Comparison of ENCODE assay signal across 7 cellular contexts in genomic region chr1:88935522-88936222, GRCh38. TPM values are rescaled to one million over a fixed set of nuclear protein-coding genes. Genes with fewer than 3 reads are reported as not detected.
A peak's percentile ranks its signal among the peaks of the same experiment; 100 is the strongest.
DNase-seq lines count a peak whose midpoint lies in the region; ATAC-seq and TF ChIP-seq lines count a peak whose summit lies in the region.

No MANE protein-coding gene starts in this region.

- DNase-seq in EL, result peak; percentile 37
- DNase-seq in PC-3, result peak; percentile 51
- DNase-seq in endothelial cell (ENCODE audit: low spot score), result peak; percentile 15
- DNase-seq in neural crest cell (ENCODE audit: low read depth, low spot score), result peak; percentile 19
- no peak for DNase-seq in omental fat pad (ENCODE audit: low spot score)

- H3K79me2 ChIP-seq in PC-3 (ENCODE audit: low read length), result no peaks in the 10 kb centered on the region

- BruUV-seq in PC-3 (replicated peaks; lab: Mats Ljungman, UMichigan), result no TSS peak

- H3K27me3 ChIP-seq in PC-3 (ENCODE audit: low read length), result no peaks in the 10 kb centered on the region

- peak; percentile 79 for TF ChIP-seq CTCF in PC-3 (conservative IDR thresholded peaks at IDR 0.05; ENCODE audit: low read depth, low read length)
- TF ChIP-seq CTCF in endothelial cell (IDR thresholded peaks at IDR 0.05; ENCODE audit: unreplicated experiment), result peak; percentile 93
- peak; percentile 78 for TF ChIP-seq CTCF in neural crest cell (conservative IDR thresholded peaks at IDR 0.05)
- TF ChIP-seq CTCF in omental fat pad (IDR thresholded peaks at IDR 0.05), result peak in 1 of 3 donors; percentile 3

- no peaks in the 10 kb centered on the region; the same call in 1 of the 2 replicates for H3K36me3 ChIP-seq in PC-3 (ENCODE audit: low read depth, low read length)

- POLR2A ChIA-PET in PC-3 (lab: Charles Lee; ENCODE audit: unreplicated experiment), result no interaction called here

- H3K4me1 ChIP-seq in PC-3 (ENCODE audit: insufficient read depth, low read length), result no peaks in the 10 kb centered on the region

- H4K20me1 ChIP-seq in PC-3 (ENCODE audit: low read length), result no peaks in the 10 kb centered on the region

- H3K4me1 Mint-ChIP-seq in endothelial cell (ENCODE audit: unreplicated experiment) (no peaks in the 10 kb centered on the region), neural crest cell (no peaks in the 10 kb centered on the region)

- peaks cover 1% of the 10 kb centered on the region for H3K27me3 Mint-ChIP-seq in endothelial cell (ENCODE audit: unreplicated experiment)
- no peaks in the 10 kb centered on the region for H3K27me3 Mint-ChIP-seq in neural crest cell (ENCODE audit: low read depth)

- intact Hi-C loops in PC-3 (cut with micrococcal nuclease), result loop anchor here (1.0 to 5.0 kb wide), 4 partner anchors 25 to 520 kb away; no protein-coding TSS in a partner anchor

- no peaks in the 10 kb centered on the region for H3F3A ChIP-seq in PC-3 (ENCODE audit: low read length, unreplicated experiment)

- no peak overlapping the region for H3K4me2 ChIP-seq in PC-3 (ENCODE audit: low read length)

- CTCF ChIA-PET in PC-3 (lab: Charles Lee), result no interaction called here

- H3K9ac ChIP-seq in PC-3 (ENCODE audit: low read length), result no peak overlapping the region

- peaks cover 65% of the 10 kb centered on the region for H3K36me3 Mint-ChIP-seq in endothelial cell (ENCODE audit: low read depth, unreplicated experiment)
- peaks cover 51% of the 10 kb centered on the region for H3K36me3 Mint-ChIP-seq in neural crest cell (ENCODE audit: low read depth)

- no peak overlapping the region for H2AFZ ChIP-seq in PC-3 (ENCODE audit: low read length)

- no peaks in the 10 kb centered on the region for H3K9me2 ChIP-seq in PC-3 (replicated peaks; ENCODE audit: low read length)

- H3K27ac ChIP-seq in PC-3 (ENCODE audit: low read length), result no peak overlapping the region

- no peaks in the 10 kb centered on the region for H3K9me3 Mint-ChIP-seq in endothelial cell (ENCODE audit: unreplicated experiment)
- H3K9me3 Mint-ChIP-seq in neural crest cell, result no peaks in the 10 kb centered on the region

- H3K4me3 Mint-ChIP-seq in endothelial cell (ENCODE audit: unreplicated experiment) (no peak overlapping the region), neural crest cell (no peak overlapping the region)

- H3K27ac Mint-ChIP-seq in endothelial cell (ENCODE audit: unreplicated experiment) (no peak overlapping the region), neural crest cell (ENCODE audit: unreplicated experiment) (no peak overlapping the region)

- H3K9me3 ChIP-seq in PC-3 (ENCODE audit: low read length), result no peaks in the 10 kb centered on the region

- no peak overlapping the region for H3K4me3 ChIP-seq in PC-3 (ENCODE audit: low read length)

- ATAC-seq in HG03432 (IDR thresholded peaks at IDR 0.05; ENCODE audit: unreplicated experiment) (peak; percentile 62), PC-3 (peak; percentile 55; the same call in 1 of the 2 replicates), GM21367 (IDR thresholded peaks at IDR 0.05; ENCODE audit: unreplicated experiment) (no peak), omental fat pad (ENCODE audit: low FRiP score) (no peak)

RNA-seq across cellular contexts. Expression of gene GTF2B, which starts 44.3 kb away (rescaled TPM):
- total RNA-seq in PC-3 (2014; rRNA removed) (29.3 and 32.1 TPM in 2 replicates), endothelial cell (ENCODE audit: unreplicated experiment) (25.6 TPM), neural crest cell (22.4 and 26.7 TPM in 2 replicates), omental fat pad (10 to 100 TPM; 21.9 to 47.2 (median 29.2) TPM)

RNA-seq across cellular contexts. Expression of gene KYAT3, which starts 56.8 kb away (rescaled TPM):
- total RNA-seq in PC-3 (2014; rRNA removed) (9.7 and 14.3 TPM in 2 replicates), endothelial cell (ENCODE audit: unreplicated experiment) (30.9 TPM), neural crest cell (49.2 and 50.7 TPM in 2 replicates), omental fat pad (10 to 100 TPM; 23.8 to 44.6 (median 27.2) TPM)

RNA-seq across cellular contexts. Expression of gene RBMXL1, which starts 56.8 kb away (rescaled TPM):
- total RNA-seq in PC-3 (2014; rRNA removed), result 8.5 and 10.6 TPM in 2 replicates
- total RNA-seq in endothelial cell (ENCODE audit: unreplicated experiment), result 11.3 TPM
- total RNA-seq in neural crest cell, result 17.2 and 17.9 TPM in 2 replicates
- total RNA-seq in omental fat pad, result 10 to 100 TPM; 15.9 to 22.6 (median 17.1) TPM

Comparison
In these comparisons a context has a peak if more than half of its experiments do, and no peak if none do; other contexts are left out.
1. ATAC-seq: peak in HG03432 (single experiment) and PC-3 (single experiment); none in GM21367 (single experiment) and omental fat pad (single experiment).